ENCODE assay signal across 16 cellular contexts in the genomic region with DNA sequence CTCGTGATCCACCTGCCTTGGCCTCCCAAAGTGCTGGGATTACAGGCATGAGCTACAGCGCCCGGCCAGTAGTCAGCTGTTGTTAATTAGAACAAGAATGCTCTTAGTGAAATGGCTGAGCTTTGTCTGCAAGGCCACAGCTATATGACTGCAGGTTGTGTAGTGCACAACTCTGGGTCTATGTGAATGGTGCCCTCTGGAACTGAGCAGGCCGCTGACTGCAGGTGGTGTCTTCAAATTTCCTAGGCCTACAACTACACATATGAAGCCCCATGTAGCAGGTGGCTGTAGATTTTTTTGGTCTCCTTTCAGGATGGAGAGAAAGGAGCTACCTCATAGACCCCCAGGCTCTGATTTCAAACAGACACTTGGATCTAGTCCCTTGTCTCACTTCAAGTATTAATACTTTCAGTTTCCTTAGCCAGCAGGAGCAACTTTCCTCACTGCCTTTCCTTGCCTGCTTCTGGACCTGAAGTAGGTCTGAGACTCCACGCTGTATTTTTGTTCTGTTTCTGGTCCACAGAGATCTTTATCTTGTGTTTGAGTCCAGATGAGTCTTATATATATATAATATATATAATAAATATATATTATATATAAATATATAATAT.
"Had no signal": no experiment of that assay in that cellular context is flagged by ENCODE, and none has a peak within 500 bp of the region (broad histone marks: within the 10 kb centered on the region; RNA-seq: fewer than 3 reads in every experiment).

No MANE protein-coding gene starts in this region.

- H3K4me3 Mint-ChIP-seq: activated T-cell treated with anti-CD3 and anti-CD28 coated beads, Interleukin-2, amount 50 U/mL, for 4 hours; natural killer cell treated with Interleukin-12 subunit alpha and Interleukin-12 subunit beta and Interleukin-15 and Interleukin-18, amount 100 ng/mL, for 72 hours had no signal

- H3K27ac Mint-ChIP-seq: natural killer cell treated with Interleukin-12 subunit alpha and Interleukin-12 subunit beta and Interleukin-15 and Interleukin-18, amount 100 ng/mL, for 72 hours had no signal

- ATAC-seq: activated T-cell treated with anti-CD3 and anti-CD28 coated beads, Interleukin-2, amount 50 U/mL, for 4 hours; heart right ventricle; left lung had no signal

- H3K27me3 Mint-ChIP-seq: natural killer cell treated with Interleukin-12 subunit alpha and Interleukin-12 subunit beta and Interleukin-15 and Interleukin-18, amount 100 ng/mL, for 72 hours had no signal

- H3K9me3 Mint-ChIP-seq: natural killer cell treated with Interleukin-12 subunit alpha and Interleukin-12 subunit beta and Interleukin-15 and Interleukin-18, amount 100 ng/mL, for 72 hours had no signal

- H3K36me3 ChIP-seq: adrenal gland, right atrium auricular region had no signal

- H3K4me1 ChIP-seq: adrenal gland, heart right ventricle, left lung, right atrium auricular region had no signal

- H3K27me3 ChIP-seq: adrenal gland, heart right ventricle, left lung, right atrium auricular region had no signal

- H3K9me3 ChIP-seq: left lung, right atrium auricular region had no signal

- H3K27ac ChIP-seq: adrenal gland, coronary artery, heart right ventricle, left lung, right atrium auricular region, skin epidermis had no signal

- DNase-seq: activated CD4-positive, alpha-beta T cell treated with anti-CD3 and anti-CD28 coated beads for 4 hours; activated effector memory CD4-positive, alpha-beta T cell treated with anti-CD3 and anti-CD28 coated beads, Interleukin-2, amount 50 U/mL, for 16 hours; activated T-cell treated with anti-CD3 and anti-CD28 coated beads, Interleukin-2, amount 50 U/mL, for 4 hours; adrenal gland; caudate nucleus; effector CD4-positive, alpha-beta T cell; heart right ventricle; islet precursor cell; left lung; nucleus accumbens; stimulated activated CD4-positive, alpha-beta T cell treated with anti-CD3 and anti-CD28 coated beads, Interleukin-4, amount 100 ng/mL, for 4 hours; T1000 had no signal

- H3K4me3 ChIP-seq: adrenal gland, coronary artery, heart right ventricle, left lung, right atrium auricular region, skin epidermis had no signal
